8 cellular contexts compared by ENCODE assay signal in genomic region chr13:99498304-99499161, GRCh38. TPM values are rescaled to one million over a fixed set of nuclear protein-coding genes. Genes with fewer than 3 reads are reported as not detected.
DNase-seq lines count a peak whose midpoint lies in the region; ATAC-seq and TF ChIP-seq lines count a peak whose summit lies in the region.

No MANE protein-coding gene starts in this region.

- DNase-seq in NCI-H1105 (lab: John Stamatoyannopoulos, UW): peak; percentile 77
- DNase-seq in SKM-1 (lab: John Stamatoyannopoulos, UW; ENCODE audit: unreplicated experiment): peak; percentile 84
- DNase-seq in activated naive CD8-positive, alpha-beta T cell treated with anti-CD3 and anti-CD28 coated beads for 36 hours: peak; percentile 95
- DNase-seq in head of caudate nucleus: peak; percentile 90 to 98 (median 94)
- DNase-seq in osteoblast (ENCODE audit: insufficient read length, low spot score, missing footprints): peak; percentile 99
- DNase-seq in thoracic aorta (ENCODE audit: low spot score): peak; percentile 87

- H3K4me1 ChIP-seq in osteoblast (ENCODE audit: insufficient read depth, low read length): peaks cover 33% of the 10 kb centered on the region
- H3K4me1 ChIP-seq in thoracic aorta (ENCODE audit: control insufficient read depth in 1 of 2, low read depth in 2 of 2): peaks cover 26 to 54% of the 10 kb centered on the region in 2 donors

- no peaks in the 10 kb centered on the region for H3K27me3 Mint-ChIP-seq in activated naive CD8-positive, alpha-beta T cell treated with anti-CD3 and anti-CD28 coated beads for 36 hours

- peak; percentile 53 for ATAC-seq in HG02588 (IDR thresholded peaks at IDR 0.05; ENCODE audit: unreplicated experiment)
- peak; percentile 74 for ATAC-seq in thoracic aorta (ENCODE audit: insufficient number of reproducible peaks, low FRiP score, low read depth)

- intact Hi-C loops in head of caudate nucleus (cut with DNase I): loop anchor here (5.0 to 10.0 kb wide), 2 partner anchors 54 to 104 kb away; no protein-coding TSS in a partner anchor

- H3K27me3 ChIP-seq in osteoblast (ENCODE audit: insufficient read depth, low read length) (no peaks in the 10 kb centered on the region), thoracic aorta (replicated peaks; ENCODE audit: insufficient read depth) (no peaks in the 10 kb centered on the region)

- no peaks in the 10 kb centered on the region for H3K9me3 ChIP-seq in osteoblast (ENCODE audit: low read depth, low read length)
- no peaks in the 10 kb centered on the region for H3K9me3 ChIP-seq in thoracic aorta

- peak overlapping the region; percentile 73 for H3K4me3 ChIP-seq in GM08714 (ENCODE audit: low read length)
- peak overlapping the region; percentile 78 for H3K4me3 ChIP-seq in osteoblast (ENCODE audit: insufficient read depth, low read length)
- H3K4me3 ChIP-seq in thoracic aorta: peak overlapping the region; percentile 79

- peaks cover 22% of the 10 kb centered on the region for H3K79me2 ChIP-seq in osteoblast (ENCODE audit: insufficient read depth, low read length)

- H3K4me1 Mint-ChIP-seq in activated naive CD8-positive, alpha-beta T cell treated with anti-CD3 and anti-CD28 coated beads for 36 hours: peaks cover 56% of the 10 kb centered on the region

- peak overlapping the region; percentile 96 for H3K27ac Mint-ChIP-seq in activated naive CD8-positive, alpha-beta T cell treated with anti-CD3 and anti-CD28 coated beads for 36 hours

- H3K9me3 Mint-ChIP-seq in activated naive CD8-positive, alpha-beta T cell treated with anti-CD3 and anti-CD28 coated beads for 36 hours: peaks cover 4% of the 10 kb centered on the region

- TF ChIP-seq CTCF in osteoblast (IDR thresholded peaks at IDR 0.05; ENCODE audit: extremely low read depth, low read depth, low read length) (no peak), thoracic aorta (IDR thresholded peaks at IDR 0.05) (no peak)

- H3K27ac ChIP-seq in osteoblast (ENCODE audit: low read depth, low read length) (peak overlapping the region; percentile 73), thoracic aorta (peak overlapping the region; percentile 91 to 92)

- H2AFZ ChIP-seq in osteoblast (ENCODE audit: low read length): peak overlapping the region; percentile 99

- peak overlapping the region; percentile 84 for H3K4me3 Mint-ChIP-seq in activated naive CD8-positive, alpha-beta T cell treated with anti-CD3 and anti-CD28 coated beads for 36 hours

- no peaks in the 10 kb centered on the region for H3K36me3 ChIP-seq in osteoblast (ENCODE audit: insufficient read depth, low read length)
- H3K36me3 ChIP-seq in thoracic aorta: no peaks in the 10 kb centered on the region

- peak overlapping the region; percentile 92 for H3K4me2 ChIP-seq in osteoblast (ENCODE audit: insufficient read depth, low read length)

- peaks cover 3% of the 10 kb centered on the region for H4K20me1 ChIP-seq in osteoblast (ENCODE audit: insufficient read depth, low read length)

- H3K36me3 Mint-ChIP-seq in activated naive CD8-positive, alpha-beta T cell treated with anti-CD3 and anti-CD28 coated beads for 36 hours: peaks cover 16% of the 10 kb centered on the region

RNA-seq across cellular contexts. Expression of gene TM9SF2, which starts 2.7 kb away (rescaled TPM):
- 10 to 100 TPM; 61.8 to 62.4 TPM for total RNA-seq in activated naive CD8-positive, alpha-beta T cell treated with anti-CD3 and anti-CD28 coated beads for 36 hours
- total RNA-seq in osteoblast (160 and 182 TPM in 2 replicates), thoracic aorta (100 to 1,000 TPM in 1 of 2 donors, 10 to 100 TPM in 1; 92.9 to 107 TPM)

Comparison
In these comparisons a context has a peak if more than half of its experiments do, and no peak if none do; other contexts are left out.
1. Peak in every context shown above with its lines: DNase-seq, ATAC-seq, H3K4me3 ChIP-seq and H3K27ac ChIP-seq.